ENCODE assay signal across 18 cellular contexts in the genomic region with DNA sequence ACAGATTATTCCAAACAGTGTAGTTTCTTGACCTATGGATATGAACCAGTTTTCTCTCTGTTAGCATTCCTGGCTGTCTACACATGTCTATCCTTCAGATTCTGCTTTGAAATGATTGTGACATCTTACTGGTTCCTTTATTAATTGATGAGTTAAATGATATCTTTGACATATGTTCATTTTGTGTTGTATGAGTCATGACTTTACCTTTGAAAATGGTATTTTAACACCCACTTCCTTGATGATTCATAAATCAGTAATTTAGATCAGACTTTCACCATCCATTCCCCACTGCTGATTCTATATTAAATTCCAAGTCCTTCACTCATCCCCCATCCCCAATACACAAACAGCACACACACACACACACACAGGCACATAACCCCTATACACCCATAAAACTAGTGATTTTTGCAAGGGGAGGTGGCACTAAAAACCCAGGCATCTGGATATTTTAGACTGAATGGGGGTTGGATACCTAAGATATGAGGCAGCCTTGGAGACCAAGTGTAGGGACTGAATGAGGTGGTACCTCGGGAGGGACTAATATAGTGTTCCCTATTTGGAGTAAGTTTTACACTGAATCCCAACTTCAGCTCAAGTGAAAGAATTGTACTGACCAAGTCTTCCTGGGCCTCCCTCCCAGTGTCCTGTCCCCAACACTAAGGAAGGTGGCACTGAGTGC. TPM values are rescaled to one million over a fixed set of nuclear protein-coding genes. Genes with fewer than 3 reads are reported as not detected.
DNase-seq lines count a peak whose midpoint lies in the region; ATAC-seq, FAIRE-seq and TF ChIP-seq lines count a peak whose summit lies in the region.
"Had no signal": no experiment of that assay in that cellular context is flagged by ENCODE, and none has a peak within 500 bp of the region (broad histone marks: within the 10 kb centered on the region; RNA-seq: fewer than 3 reads in every experiment).

No MANE protein-coding gene starts in this region.

- no peak overlapping the region for H2AFZ ChIP-seq in astrocyte (ENCODE audit: low read depth, low read length)

- H3K36me3 Mint-ChIP-seq in astrocyte (ENCODE audit: low read depth, unreplicated experiment) = no peaks in the 10 kb centered on the region
- H3K36me3 Mint-ChIP-seq: naive thymus-derived CD8-positive, alpha-beta T cell had no signal

- TF ChIP-seq CTCF in astrocyte (IDR thresholded peaks at IDR 0.05; ENCODE audit: insufficient read depth, low read depth, low read length) = no peak
- no peak for TF ChIP-seq CTCF in heart right ventricle (IDR thresholded peaks at IDR 0.05)

- H3K9me3 ChIP-seq in astrocyte (ENCODE audit: insufficient read depth, low read depth, low read length) (no peaks in the 10 kb centered on the region), HAP-1 (no peaks in the 10 kb centered on the region), heart right ventricle (no peaks in the 10 kb centered on the region)
- H3K9me3 ChIP-seq: heart left ventricle, left ventricle myocardium inferior had no signal

- H3K27me3 ChIP-seq in astrocyte (ENCODE audit: insufficient read depth, low read length) (no peaks in the 10 kb centered on the region), HAP-1 (ENCODE audit: low read depth) (peaks cover 46% of the 10 kb centered on the region), heart right ventricle (peaks cover 0 to 58% (median 35%) of the 10 kb centered on the region in 7 donors)

- H3K4me1 Mint-ChIP-seq in astrocyte (ENCODE audit: low read depth, unreplicated experiment) = peaks cover 33% of the 10 kb centered on the region

- no peaks in the 10 kb centered on the region for H3K79me2 ChIP-seq in astrocyte (ENCODE audit: insufficient read depth, low read length)

- H3K27ac ChIP-seq in astrocyte (ENCODE audit: low read depth, low read length) (no peak overlapping the region), heart right ventricle (no peak overlapping the region)
- H3K27ac ChIP-seq: heart left ventricle, left ventricle myocardium inferior had no signal

- no peak for ATAC-seq in heart right ventricle
- ATAC-seq: heart left ventricle; naive thymus-derived CD8-positive, alpha-beta T cell; sciatic nerve had no signal

- H3K36me3 ChIP-seq in astrocyte (ENCODE audit: insufficient read depth, low read length) (no peaks in the 10 kb centered on the region), HAP-1 (replicated peaks) (no peaks in the 10 kb centered on the region), heart right ventricle (no peaks in the 10 kb centered on the region)
- H3K36me3 ChIP-seq: heart left ventricle, left ventricle myocardium inferior had no signal

- H3K4me2 ChIP-seq in astrocyte (ENCODE audit: low read length) = peak overlapping the region; percentile 63

- intact Hi-C loops in heart right ventricle (cut with DNase I) = loop anchor here in 2 of 10 donors (5.0 to 10.0 kb wide), 2 partner anchors 181 to 279 kb away; no protein-coding TSS in a partner anchor

- peaks cover 2% of the 10 kb centered on the region for H3K9me3 Mint-ChIP-seq in astrocyte (ENCODE audit: unreplicated experiment)
- H3K9me3 Mint-ChIP-seq: CD4-positive, alpha-beta T cell; naive thymus-derived CD8-positive, alpha-beta T cell; T-helper 2 cell treated with Interferon-gamma antibody and Interleukin-4, amounts not matched to agents 5 μg/mL and 100 μg/mL, for 36 hours had no signal

- peak; percentile 48 for FAIRE-seq in HTR-8/SVneo (lab: Jason Lieb, UNC)
- peak; percentile 94 for FAIRE-seq in astrocyte (lab: Jason Lieb, UNC)

- no peak overlapping the region for H3K27ac Mint-ChIP-seq in astrocyte (ENCODE audit: unreplicated experiment)
- H3K27ac Mint-ChIP-seq: CD4-positive, alpha-beta T cell; T-helper 2 cell treated with Interferon-gamma antibody and Interleukin-4, amounts not matched to agents 5 μg/mL and 100 μg/mL, for 36 hours had no signal

- H4K20me1 ChIP-seq in astrocyte (ENCODE audit: insufficient read depth, low read length) = no peaks in the 10 kb centered on the region

- peak; percentile 14 for DNase-seq in Caki2 (ENCODE audit: low read depth)
- DNase-seq in HTR-8/SVneo (ENCODE audit: insufficient read length, low spot score) = peak; percentile 32
- DNase-seq in astrocyte (ENCODE audit: low read depth) = peak; percentile 82
- peak; percentile 45 for DNase-seq in non-pigmented ciliary epithelial cell (ENCODE audit: low read depth)
- DNase-seq in SK-N-DZ (ENCODE audit: low spot score) = no peak
- DNase-seq in HAP-1 (ENCODE audit: low spot score in 2 of 2) = no peak
- DNase-seq in heart right ventricle = no peak
- no peak for DNase-seq in NCI-H2029 (lab: John Stamatoyannopoulos, UW)
- DNase-seq: CD4-positive, alpha-beta T cell; heart left ventricle; left ventricle myocardium inferior; naive thymus-derived CD8-positive, alpha-beta T cell; NCI-H1048; substantia nigra had no signal

- H3K9ac ChIP-seq in astrocyte (ENCODE audit: low read length) = no peak overlapping the region

- WGBS in heart right ventricle, 2 donors = 95 to 100% methylated on average over 1 of the region's 1 CpG

- in situ Hi-C loops in Caki2 (cut with HindIII; ENCODE audit: low pct_unique_long_range_greater_than_20kb, low sequenced_read_pairs) = no loop called here
- in situ Hi-C loops in HAP-1 (cut with MboI; ENCODE audit: low sequenced_read_pairs) = no loop called here

- no peak overlapping the region for H3K4me3 Mint-ChIP-seq in astrocyte (ENCODE audit: unreplicated experiment)
- H3K4me3 Mint-ChIP-seq: CD4-positive, alpha-beta T cell; naive thymus-derived CD8-positive, alpha-beta T cell; T-helper 2 cell treated with Interferon-gamma antibody and Interleukin-4, amounts not matched to agents 5 μg/mL and 100 μg/mL, for 36 hours had no signal

- H3K4me3 ChIP-seq in astrocyte (ENCODE audit: insufficient read depth, low read depth, low read length) (no peak overlapping the region), HAP-1 (no peak overlapping the region), heart right ventricle (no peak overlapping the region)
- H3K4me3 ChIP-seq: heart left ventricle, left ventricle myocardium inferior had no signal

- peaks cover 9% of the 10 kb centered on the region for H3K27me3 Mint-ChIP-seq in astrocyte (ENCODE audit: low read depth, unreplicated experiment)

- H3K4me1 ChIP-seq in astrocyte (ENCODE audit: insufficient read depth, low read length) (peaks cover 25% of the 10 kb centered on the region), HAP-1 (no peaks in the 10 kb centered on the region), heart right ventricle (no peaks in the 10 kb centered on the region)
- H3K4me1 ChIP-seq: heart left ventricle, left ventricle myocardium inferior had no signal

RNA-seq across cellular contexts. Expression of gene CCK, which starts 9.7 kb away (rescaled TPM):
- total RNA-seq in Caki2 (2014; rRNA removed; shearing (Covaris generic); ENCODE audit: low replicate concordance) = not detected in 2 replicates
- total RNA-seq in astrocyte = not detected in 2 replicates
- polyA plus RNA-seq in SK-N-DZ (2014; cell fraction: cytosol; rRNA removed) = not detected in 2 replicates
- polyA plus RNA-seq in SK-N-DZ (2014; cell fraction: nucleus; rRNA removed) = not detected in 2 replicates
- not detected for total RNA-seq in heart right ventricle
- polyA plus RNA-seq in heart right ventricle = not detected
- total RNA-seq: activated CD8-positive, alpha-beta memory T cell treated with anti-CD3 and anti-CD28 coated beads for 36 hours; CD4-positive, alpha-beta T cell; heart left ventricle; left ventricle myocardium inferior; naive thymus-derived CD8-positive, alpha-beta T cell; OCI-LY7; sciatic nerve had no signal
- polyA plus RNA-seq: heart left ventricle; naive thymus-derived CD8-positive, alpha-beta T cell had no signal

Comparison
In these comparisons a context has a peak if more than half of its experiments do, and no peak if none do; other contexts are left out.
1. DNase-seq: peak in Caki2 (single experiment), HTR-8/SVneo (single experiment), astrocyte (single experiment) and non-pigmented ciliary epithelial cell (single experiment); none in SK-N-DZ (single experiment), HAP-1 (0 of 2), heart right ventricle (0 of 2) and NCI-H2029 (single experiment).